In genomic region chr6:3023663-3024483, GRCh38 we compare ENCODE assay signal across 8 cellular contexts. TPM values are rescaled to one million over a fixed set of nuclear protein-coding genes. Genes with fewer than 3 reads are reported as not detected.
A peak's percentile ranks its signal among the peaks of the same experiment; 100 is the strongest.
DNase-seq lines count a peak whose midpoint lies in the region; ATAC-seq and TF ChIP-seq lines count a peak whose summit lies in the region.

No MANE protein-coding gene starts in this region.

- H3K4me3 Mint-ChIP-seq in activated T-cell treated with anti-CD3 and anti-CD28 coated beads, Interleukin-2, amount 50 U/mL, for 72 hours = peak overlapping the region; percentile 97 to 98

- no peaks in the 10 kb centered on the region for H3K9me3 Mint-ChIP-seq in activated T-cell treated with anti-CD3 and anti-CD28 coated beads, Interleukin-2, amount 50 U/mL, for 72 hours

- TF ChIP-seq CTCF in Panc1 (IDR thresholded peaks at IDR 0.05) (no peak), fibroblast of villous mesenchyme (IDR thresholded peaks at IDR 0.05; ENCODE audit: insufficient read depth, low read depth, low read length) (no peak)

- peaks cover 5 to 10% of the 10 kb centered on the region in 2 donors for H3K36me3 Mint-ChIP-seq in activated T-cell treated with anti-CD3 and anti-CD28 coated beads, Interleukin-2, amount 50 U/mL, for 72 hours (ENCODE audit: insufficient read depth in 2 of 2)

- peak overlapping the region; percentile 95 for H3K27ac Mint-ChIP-seq in activated T-cell treated with anti-CD3 and anti-CD28 coated beads, Interleukin-2, amount 50 U/mL, for 72 hours

- intact Hi-C loops in Panc1 (cut with micrococcal nuclease; ENCODE audit: unreplicated experiment) = no loop called here

- in situ Hi-C loops in Panc1 (cut with HindIII; ENCODE audit: low pct_unique_long_range_greater_than_20kb, low sequenced_read_pairs) = no loop called here

- DNase-seq in CMK (ENCODE audit: low read depth) (peak; percentile 90), HK-2 (ENCODE audit: unreplicated experiment) (peak; percentile 70), Panc1 (ENCODE audit: low read depth, low spot score) (no peak), fibroblast of villous mesenchyme (ENCODE audit: low read depth) (peak; percentile 95), nucleus accumbens (lab: John Stamatoyannopoulos, UW) (peak in 32 of 56 donors; percentile 7 to 57 (median 24)), substantia nigra (lab: John Stamatoyannopoulos, UW) (peak in 36 of 49 donors; percentile 4 to 69 (median 31))
- DNase-seq in activated T-cell treated with anti-CD3 and anti-CD28 coated beads, Interleukin-2, amount 50 U/mL, for 72 hours = peak; percentile 92 to 93

- no peaks in the 10 kb centered on the region for H3K36me3 ChIP-seq in Panc1 (ENCODE audit: control insufficient read depth, insufficient read depth, low read length)

- POLR2A ChIA-PET in Panc1 (lab: Charles Lee) = interaction anchor here (0.6 kb wide), 1 partner anchor 15 kb away, joined by 3 read pairs; no protein-coding TSS in a partner anchor

- H3K27ac ChIP-seq in Panc1 (ENCODE audit: low read length) (peak overlapping the region; percentile 73), substantia nigra (ENCODE audit: low read depth, low read length, poor library complexity, severe bottlenecking) (peak overlapping the region; percentile 27)

- no TSS peak for BruUV-seq in Panc1 (replicated peaks; lab: Mats Ljungman, UMichigan)

- no peaks in the 10 kb centered on the region for H3K9me3 ChIP-seq in Panc1 (ENCODE audit: control insufficient read depth, insufficient read depth, low read depth, low read length)

- H3K4me3 ChIP-seq in Panc1 (ENCODE audit: low read depth in 2 of 2, low read length in 2 of 2) (peak overlapping the region; percentile 47 to 81), fibroblast of villous mesenchyme (ENCODE audit: low read depth, low read length) (peak overlapping the region; percentile 63)

- H3K27me3 Mint-ChIP-seq in activated T-cell treated with anti-CD3 and anti-CD28 coated beads, Interleukin-2, amount 50 U/mL, for 72 hours (ENCODE audit: low read depth) = no peaks in the 10 kb centered on the region

- CTCF ChIA-PET in Panc1 (lab: Charles Lee) = interaction anchor here (0.6 kb wide), 1 partner anchor 22 kb away, joined by 3 read pairs; no protein-coding TSS in a partner anchor

- 0 out of 2 replicates have a peak, but pooled peaks cover 4% of the 10 kb centered on the region for H3K4me1 ChIP-seq in Panc1 (ENCODE audit: control insufficient read depth, insufficient read depth, low read length)

- H3K4me1 Mint-ChIP-seq in activated T-cell treated with anti-CD3 and anti-CD28 coated beads, Interleukin-2, amount 50 U/mL, for 72 hours (ENCODE audit: low read depth) = peaks cover 72% of the 10 kb centered on the region

- no peaks in the 10 kb centered on the region for H3K27me3 ChIP-seq in Panc1 (ENCODE audit: control insufficient read depth, insufficient read depth, low read length)

- ATAC-seq in GM19463 (IDR thresholded peaks at IDR 0.05; ENCODE audit: unreplicated experiment) (peak; percentile 77), Panc1 (peak; percentile 95)
- peak; percentile 94 to 97 for ATAC-seq in activated T-cell treated with anti-CD3 and anti-CD28 coated beads, Interleukin-2, amount 50 U/mL, for 72 hours (replicated peaks in 1 of 2)

RNA-seq across cellular contexts. Expression of gene NQO2, which starts 24.2 kb away (rescaled TPM):
- 45.7 TPM for total RNA-seq in Panc1 (2021; ENCODE audit: unreplicated experiment)
- polyA plus RNA-seq in Panc1 (2012; ENCODE audit: insufficient read length) = 49.3 TPM
- 10 to 100 TPM; 32.7 to 47.3 TPM for total RNA-seq in activated T-cell treated with anti-CD3 and anti-CD28 coated beads, Interleukin-2, amount 50 U/mL, for 72 hours
- total RNA-seq in fibroblast of villous mesenchyme = 7.4 and 12.1 TPM in 2 replicates

RNA-seq across cellular contexts. Expression of gene RIPK1, which starts 44.4 kb away (rescaled TPM):
- total RNA-seq in Panc1 (2021; ENCODE audit: unreplicated experiment) = 31.6 TPM
- polyA plus RNA-seq in Panc1 (2012; ENCODE audit: insufficient read length) = 24.1 TPM
- 10 to 100 TPM; 21.9 to 23.6 TPM for total RNA-seq in activated T-cell treated with anti-CD3 and anti-CD28 coated beads, Interleukin-2, amount 50 U/mL, for 72 hours
- total RNA-seq in fibroblast of villous mesenchyme = 25.4 and 28.5 TPM in 2 replicates

RNA-seq across cellular contexts. Expression of gene SERPINB6, which starts 52.5 kb away (rescaled TPM):
- total RNA-seq in Panc1 (2021; ENCODE audit: unreplicated experiment) = 131 TPM
- 155 TPM for polyA plus RNA-seq in Panc1 (2012; ENCODE audit: insufficient read length)
- total RNA-seq in activated T-cell treated with anti-CD3 and anti-CD28 coated beads, Interleukin-2, amount 50 U/mL, for 72 hours = 100 to 1,000 TPM in 1 of 2 donors, 10 to 100 TPM in 1; 64.9 to 114 TPM
- 96.3 and 122 TPM in 2 replicates for total RNA-seq in fibroblast of villous mesenchyme
